In the genomic region with DNA sequence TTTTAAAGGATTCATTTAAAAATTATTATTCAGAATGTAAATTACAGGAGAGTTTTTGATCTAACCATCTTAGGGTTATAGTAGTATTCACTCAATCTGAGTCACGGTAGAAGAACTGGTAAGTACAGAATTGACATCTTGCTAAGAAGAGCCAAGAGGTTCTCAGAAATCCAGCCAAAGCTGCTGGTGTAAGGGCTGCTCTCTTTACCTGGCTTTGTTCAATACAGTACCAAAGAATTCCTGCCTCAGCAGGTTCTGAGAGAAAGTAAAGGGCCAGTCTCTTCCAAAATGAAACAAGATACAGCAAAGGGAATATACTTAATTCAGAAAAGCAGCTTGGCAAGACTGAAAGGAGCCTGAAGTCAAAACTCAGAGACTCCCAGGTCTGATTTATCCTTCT, we compare ENCODE assay signal across 19 cellular contexts.
DNase-seq lines count a peak whose midpoint lies in the region; ATAC-seq, FAIRE-seq and TF ChIP-seq lines count a peak whose summit lies in the region.
"Had no signal": no experiment of that assay in that cellular context is flagged by ENCODE, and none has a peak within 500 bp of the region (broad histone marks: within the 10 kb centered on the region; RNA-seq: fewer than 3 reads in every experiment).

No MANE protein-coding gene starts in this region.

- peaks cover 4% of the 10 kb centered on the region for H3K36me3 Mint-ChIP-seq in activated T-helper 2 cell treated with anti-CD3 and anti-CD28 coated beads, Interferon-gamma antibody, Interleukin-2, Interleukin-4, amounts not matched to agents 10 μg/mL and 5 μg/mL and 100 μg/mL, durations not matched to agents 14 hours and 24 hours and 36 hours (ENCODE audit: low read depth)
- peaks cover 5% of the 10 kb centered on the region for H3K36me3 Mint-ChIP-seq in natural killer cell treated with Interleukin-12 subunit alpha and Interleukin-12 subunit beta and Interleukin-15 and Interleukin-18, amount 100 ng/mL, for 72 hours

- ATAC-seq in natural killer cell treated with Interleukin-12 subunit alpha and Interleukin-12 subunit beta and Interleukin-15 and Interleukin-18, amount 100 ng/mL, for 72 hours = peak; percentile 75 to 87
- ATAC-seq: K562 had no signal

- TF ChIP-seq CTCF in WERI-Rb-1 (IDR thresholded peaks at IDR 0.05; ENCODE audit: low read depth, low read length) = no peak

- H3K36me3 ChIP-seq in WERI-Rb-1 = no peaks in the 10 kb centered on the region
- H3K36me3 ChIP-seq: upper lobe of left lung had no signal

- peaks cover 73% of the 10 kb centered on the region for H3K4me1 Mint-ChIP-seq in activated T-helper 2 cell treated with anti-CD3 and anti-CD28 coated beads, Interferon-gamma antibody, Interleukin-2, Interleukin-4, amounts not matched to agents 10 μg/mL and 5 μg/mL and 100 μg/mL, durations not matched to agents 14 hours and 24 hours and 36 hours (ENCODE audit: low read depth)
- peaks cover 69 to 77% of the 10 kb centered on the region in 2 donors for H3K4me1 Mint-ChIP-seq in natural killer cell treated with Interleukin-12 subunit alpha and Interleukin-12 subunit beta and Interleukin-15 and Interleukin-18, amount 100 ng/mL, for 72 hours (ENCODE audit: low read depth in 2 of 2)

- FAIRE-seq in GM19239 (lab: Jason Lieb, UNC) = peak; percentile 86
- FAIRE-seq: K562 had no signal

- intact Hi-C loops in activated T-helper 2 cell treated with anti-CD3 and anti-CD28 coated beads, Interferon-gamma antibody, Interleukin-2, Interleukin-4, amounts not matched to agents 10 μg/mL and 5 μg/mL and 100 μg/mL, durations not matched to agents 14 hours and 24 hours and 36 hours (cut with micrococcal nuclease) = loop anchor here (2.0 to 5.0 kb wide), 2 partner anchors 20 to 40 kb away; no protein-coding TSS in a partner anchor

- peak overlapping the region; percentile 6 for H3K4me3 Mint-ChIP-seq in activated T-helper 2 cell treated with anti-CD3 and anti-CD28 coated beads, Interferon-gamma antibody, Interleukin-2, Interleukin-4, amounts not matched to agents 10 μg/mL and 5 μg/mL and 100 μg/mL, durations not matched to agents 14 hours and 24 hours and 36 hours (ENCODE audit: low read depth)
- H3K4me3 Mint-ChIP-seq in natural killer cell treated with Interleukin-12 subunit alpha and Interleukin-12 subunit beta and Interleukin-15 and Interleukin-18, amount 100 ng/mL, for 72 hours = peak overlapping the region; percentile 81
- H3K4me3 Mint-ChIP-seq: endodermal cell, nephron progenitor cell had no signal

- no peaks in the 10 kb centered on the region for H3K27me3 Mint-ChIP-seq in activated T-helper 2 cell treated with anti-CD3 and anti-CD28 coated beads, Interferon-gamma antibody, Interleukin-2, Interleukin-4, amounts not matched to agents 10 μg/mL and 5 μg/mL and 100 μg/mL, durations not matched to agents 14 hours and 24 hours and 36 hours (ENCODE audit: low read depth)
- no peaks in the 10 kb centered on the region for H3K27me3 Mint-ChIP-seq in natural killer cell treated with Interleukin-12 subunit alpha and Interleukin-12 subunit beta and Interleukin-15 and Interleukin-18, amount 100 ng/mL, for 72 hours

- no peaks in the 10 kb centered on the region for H3K27me3 ChIP-seq in WERI-Rb-1 (ENCODE audit: insufficient read depth, low read depth, severe bottlenecking)
- H3K27me3 ChIP-seq: upper lobe of left lung had no signal

- no peaks in the 10 kb centered on the region for H3K9me3 ChIP-seq in WERI-Rb-1 (ENCODE audit: severe bottlenecking)
- H3K9me3 ChIP-seq: Caco-2, upper lobe of left lung had no signal

- H3K27ac ChIP-seq in WERI-Rb-1 = no peak overlapping the region
- H3K27ac ChIP-seq: 22Rv1, upper lobe of left lung had no signal

- peak overlapping the region; percentile 69 for H3K27ac Mint-ChIP-seq in activated T-helper 2 cell treated with anti-CD3 and anti-CD28 coated beads, Interferon-gamma antibody, Interleukin-2, Interleukin-4, amounts not matched to agents 10 μg/mL and 5 μg/mL and 100 μg/mL, durations not matched to agents 14 hours and 24 hours and 36 hours
- H3K27ac Mint-ChIP-seq in natural killer cell treated with Interleukin-12 subunit alpha and Interleukin-12 subunit beta and Interleukin-15 and Interleukin-18, amount 100 ng/mL, for 72 hours = peak overlapping the region; percentile 91 to 93
- H3K27ac Mint-ChIP-seq: endodermal cell, nephron progenitor cell had no signal

- no peaks in the 10 kb centered on the region for H3K9me3 Mint-ChIP-seq in activated T-helper 2 cell treated with anti-CD3 and anti-CD28 coated beads, Interferon-gamma antibody, Interleukin-2, Interleukin-4, amounts not matched to agents 10 μg/mL and 5 μg/mL and 100 μg/mL, durations not matched to agents 14 hours and 24 hours and 36 hours
- peaks cover 4% of the 10 kb centered on the region for H3K9me3 Mint-ChIP-seq in natural killer cell treated with Interleukin-12 subunit alpha and Interleukin-12 subunit beta and Interleukin-15 and Interleukin-18, amount 100 ng/mL, for 72 hours
- H3K9me3 Mint-ChIP-seq: endodermal cell, nephron progenitor cell had no signal

- DNase-seq in NCI-H2029 treated with DMSO at 0.1 percent for 48 hours (lab: John Stamatoyannopoulos, UW) (peak; percentile 31), NCI-H2029 (lab: John Stamatoyannopoulos, UW) (no peak), GM19239 (ENCODE audit: insufficient read length, low spot score) (no peak), WERI-Rb-1 (no peak), NCI-H2227 treated with DMSO at 0.1 percent for 48 hours (lab: John Stamatoyannopoulos, UW) (no peak), retina (no peak)
- DNase-seq in activated T-helper 2 cell treated with anti-CD3 and anti-CD28 coated beads, Interferon-gamma antibody, Interleukin-2, Interleukin-4, amounts not matched to agents 10 μg/mL and 5 μg/mL and 100 μg/mL, durations not matched to agents 14 hours and 24 hours and 36 hours (ENCODE audit: low spot score) = no peak
- DNase-seq in natural killer cell treated with Interleukin-12 subunit alpha and Interleukin-12 subunit beta and Interleukin-15 and Interleukin-18, amount 100 ng/mL, for 72 hours (ENCODE audit: low spot score) = no peak
- DNase-seq: aorta, Caco-2, endodermal cell, glutamatergic neuron, NCI-H1694 treated with DMSO at 0.1 percent for 48 hours, nephron progenitor cell, SW 1271, upper lobe of left lung had no signal

- no peak overlapping the region for H3K4me3 ChIP-seq in WERI-Rb-1 (ENCODE audit: low read depth, low read length)
- H3K4me3 ChIP-seq: K562, skin epidermis, upper lobe of left lung had no signal
